Comparison of ENCODE assay signal across 9 cellular contexts in genomic region chr10:4241724-4242345, GRCh38.
DNase-seq lines count a peak whose midpoint lies in the region; ATAC-seq, FAIRE-seq and TF ChIP-seq lines count a peak whose summit lies in the region.
"Had no signal": no experiment of that assay in that cellular context is flagged by ENCODE, and none has a peak within 500 bp of the region (broad histone marks: within the 10 kb centered on the region; RNA-seq: fewer than 3 reads in every experiment).

No MANE protein-coding gene starts in this region.

- peak overlapping the region; percentile 90 to 100 (median 92) for H3K27ac ChIP-seq in gastroesophageal sphincter
- H3K27ac ChIP-seq in pancreas, result peak overlapping the region in 2 of 4 donors; percentile 54 to 57

- TF ChIP-seq CTCF in gastroesophageal sphincter (IDR thresholded peaks at IDR 0.05) (peak in 1 of 4 experiments; percentile 14), pancreas (IDR thresholded peaks at IDR 0.05) (no peak)

- intact Hi-C loops in pancreas (cut with DNase I), result no loop called here

- no peak for TF ChIP-seq EP300 in gastroesophageal sphincter (IDR thresholded peaks at IDR 0.05)

- peak overlapping the region; percentile 51 to 90 for H3K4me3 ChIP-seq in gastroesophageal sphincter
- H3K4me3 ChIP-seq in pancreas, result no peak overlapping the region

- FAIRE-seq in pancreas (lab: Jason Lieb, UNC), result peak; percentile 65

- WGBS in gastroesophageal sphincter (ENCODE audit: low coverage in 1 of 2), 2 donors, result 4 to 12% methylated on average over 4 to 7 of the region's 7 CpGs
- 9 to 12% methylated on average over 7 of the region's 7 CpGs for WGBS in pancreas, 2 donors

- no peaks in the 10 kb centered on the region for H3K36me3 ChIP-seq in gastroesophageal sphincter
- H3K36me3 ChIP-seq in pancreas, result no peaks in the 10 kb centered on the region

- peak; percentile 24 for DNase-seq in Ammon's horn (ENCODE audit: low spot score)
- DNase-seq in pancreas, result peak in 2 of 6 donors; percentile 20 to 25
- no peak for DNase-seq in activated gamma-delta T cell treated with Interleukin-2 at 50 U/mL for 16 hours
- DNase-seq: activated CD4-positive, alpha-beta memory T cell treated with anti-CD3 and anti-CD28 coated beads, Interleukin-2, amount 10 ng/mL, durations not matched to agents 7 days and 5 days had no signal

- peak; percentile 39 to 60 for TF ChIP-seq POLR2A in gastroesophageal sphincter (IDR thresholded peaks at IDR 0.05)

- H3K4me1 ChIP-seq in gastroesophageal sphincter (peaks cover 7 to 48% (median 8%) of the 10 kb centered on the region in 3 donors), pancreas (peaks cover 0 to 3% (median 0%) of the 10 kb centered on the region in 3 donors)

- peak; percentile 77 for ATAC-seq in SK-N-SH treated with all-trans-retinoic acid at 6 μM for 48 hours
- ATAC-seq in gastroesophageal sphincter, result peak; percentile 76
- peak; percentile 48 to 77 (median 70) for ATAC-seq in pancreas
- ATAC-seq in HG02970 (IDR thresholded peaks at IDR 0.05; ENCODE audit: low FRiP score, unreplicated experiment), result no peak
- ATAC-seq in GM18519 (IDR thresholded peaks at IDR 0.05; ENCODE audit: low FRiP score, unreplicated experiment), result no peak
- no peak for ATAC-seq in HG02981 (IDR thresholded peaks at IDR 0.05; ENCODE audit: unreplicated experiment)

- H3K27me3 ChIP-seq in gastroesophageal sphincter (no peaks in the 10 kb centered on the region), pancreas (no peaks in the 10 kb centered on the region)

- H3K9me3 ChIP-seq in gastroesophageal sphincter (no peaks in the 10 kb centered on the region), pancreas (no peaks in the 10 kb centered on the region)

TF ChIP-seq in SK-N-SH treated with all-trans-retinoic acid at 6 μM for 48 hours, 23 proteins besides CTCF, POLR2A, EP300 and RAD21:
- TF ChIP-seq POU6F1 (CRISPR knock-in tag; IDR thresholded peaks at IDR 0.05; ENCODE audit: borderline replicate concordance, low read depth) (no peak), TOX (CRISPR knock-in tag; IDR thresholded peaks at IDR 0.05; ENCODE audit: borderline replicate concordance) (no peak), ISL1 (CRISPR knock-in tag; IDR thresholded peaks at IDR 0.05) (peak; percentile 61), PATZ1 (CRISPR knock-in tag; IDR thresholded peaks at IDR 0.05; ENCODE audit: borderline replicate concordance) (no peak), OSR1 (CRISPR knock-in tag; IDR thresholded peaks at IDR 0.05) (no peak), ZNF70 (CRISPR knock-in tag; IDR thresholded peaks at IDR 0.05) (no peak), BACH2 (CRISPR knock-in tag; IDR thresholded peaks at IDR 0.05; ENCODE audit: borderline replicate concordance) (no peak), ZFP3 (CRISPR knock-in tag; IDR thresholded peaks at IDR 0.05) (peak; percentile 49; the same call in 1 of the 2 replicates), GLIS3 (CRISPR knock-in tag; IDR thresholded peaks at IDR 0.05) (no peak), ZNF565 (CRISPR knock-in tag; conservative IDR thresholded peaks at IDR 0.05; ENCODE audit: low read depth) (no peak)

Comparison
In these comparisons a context has a peak if more than half of its experiments do, and no peak if none do; other contexts are left out.
1. ATAC-seq: peak in SK-N-SH treated with all-trans-retinoic acid at 6 μM for 48 hours (single experiment), gastroesophageal sphincter (single experiment) and pancreas (4 of 4); none in HG02970 (single experiment), GM18519 (single experiment) and HG02981 (single experiment).
2. H3K4me3 ChIP-seq: peak in gastroesophageal sphincter (2 of 2); none in pancreas (0 of 4).